1 cellular context compared by ENCODE assay signal in genomic region chr3:56854856-56855620, GRCh38.
TF ChIP-seq lines count a peak whose summit lies in the region.

No MANE protein-coding gene starts in this region.

TF ChIP-seq in H1, 55 proteins besides CTCF, POLR2A, EP300 and RAD21 (continued from another document):
- TF ChIP-seq TAF7 (optimal IDR thresholded peaks at IDR 0.05; ENCODE audit: borderline replicate concordance, low read depth, low read length) (no peak), CTBP2 (IDR thresholded peaks at IDR 0.05; ENCODE audit: borderline replicate concordance, insufficient read depth, insufficient read length, low read length) (no peak), RBBP5 (IDR thresholded peaks at IDR 0.05; ENCODE audit: borderline replicate concordance, low read depth, low read length) (no peak), SIRT6 (IDR thresholded peaks at IDR 0.05; ENCODE audit: low read length) (no peak), MAX (IDR thresholded peaks at IDR 0.05) (no peak), CBX5 (IDR thresholded peaks at IDR 0.05; ENCODE audit: low read depth, low read length) (no peak), NANOG (IDR thresholded peaks at IDR 0.05; ENCODE audit: insufficient read depth, low read depth, low read length, poor library complexity, severe bottlenecking) (no peak), GABPA (IDR thresholded peaks at IDR 0.05; ENCODE audit: borderline replicate concordance, insufficient read depth, low read length) (no peak), NRF1 (IDR thresholded peaks at IDR 0.05; ENCODE audit: low read depth, low read length) (no peak), TCF12 (IDR thresholded peaks at IDR 0.05; ENCODE audit: low read depth, low read length) (no peak), YY1 (IDR thresholded peaks at IDR 0.05; ENCODE audit: low read depth, low read length) (no peak), POLR2AphosphoS5 (IDR thresholded peaks at IDR 0.05; ENCODE audit: low read depth, low read length) (no peak), EZH2 (IDR thresholded peaks at IDR 0.05; ENCODE audit: low read depth, low read length, severe bottlenecking) (no peak), SAP30 (IDR thresholded peaks at IDR 0.05; ENCODE audit: insufficient read depth, insufficient replicate concordance, low read length) (no peak)
